In genomic region chr9:114503009-114503408, GRCh38 we compare ENCODE assay signal across 11 cellular contexts. TPM values are rescaled to one million over a fixed set of nuclear protein-coding genes. Genes with fewer than 3 reads are reported as not detected.
A peak's percentile ranks its signal among the peaks of the same experiment; 100 is the strongest.
DNase-seq lines count a peak whose midpoint lies in the region; ATAC-seq, FAIRE-seq and TF ChIP-seq lines count a peak whose summit lies in the region.
"Had no signal": no experiment of that assay in that cellular context is flagged by ENCODE, and none has a peak within 500 bp of the region (broad histone marks: within the 10 kb centered on the region; RNA-seq: fewer than 3 reads in every experiment).

No MANE protein-coding gene starts in this region.

- dilution Hi-C loops in keratinocyte (cut with MboI; ENCODE audit: extremely low pct_ligation_motif_present, low sequenced_read_pairs): no loop called here

- no peaks in the 10 kb centered on the region for H3K79me2 ChIP-seq in keratinocyte (ENCODE audit: control insufficient read depth, insufficient read depth, low read length)

- no peaks in the 10 kb centered on the region for H3K9me3 Mint-ChIP-seq in activated T-cell treated with anti-CD3 and anti-CD28 coated beads, Interleukin-2, amount 50 U/mL, for 24 hours
- no peaks in the 10 kb centered on the region for H3K9me3 Mint-ChIP-seq in WTC11

- DNase-seq in activated T-cell treated with anti-CD3 and anti-CD28 coated beads, Interleukin-2, amount 50 U/mL, for 24 hours: no peak
- DNase-seq in activated T-cell treated with anti-CD3 and anti-CD28 coated beads for 4 hours (no peak), WTC11 (ENCODE audit: low spot score) (no peak), keratinocyte (ENCODE audit: low read depth, low spot score) (no peak), suprapubic skin (ENCODE audit: low spot score in 2 of 2) (no peak), D721Med (ENCODE audit: insufficient read length, low spot score) (no peak)
- DNase-seq: NCI-H2171; stimulated activated CD4-positive, alpha-beta T cell treated with anti-CD3 and anti-CD28 coated beads, Interleukin-4, amount 100 ng/mL, for 1 hour had no signal

- FAIRE-seq in keratinocyte (lab: Jason Lieb, UNC) (no peak), D721Med (lab: Jason Lieb, UNC) (no peak)
- FAIRE-seq: islet of Langerhans had no signal

- H3K4me1 ChIP-seq in keratinocyte (ENCODE audit: control insufficient read depth, extremely low read depth, insufficient read depth, low read length) (peaks cover 20% of the 10 kb centered on the region), suprapubic skin (peaks cover 42% of the 10 kb centered on the region)

- no peak for TF ChIP-seq POLR2A in suprapubic skin (IDR thresholded peaks at IDR 0.05)

- ATAC-seq in WTC11 (no peak), HG03280 (IDR thresholded peaks at IDR 0.05; ENCODE audit: unreplicated experiment) (no peak), GM18519 (IDR thresholded peaks at IDR 0.05; ENCODE audit: low FRiP score, unreplicated experiment) (no peak)

- no peaks in the 10 kb centered on the region for H4K20me1 ChIP-seq in keratinocyte (ENCODE audit: control insufficient read depth, extremely low read depth, insufficient read depth, low read length)

- peaks cover 37% of the 10 kb centered on the region for H3K4me1 Mint-ChIP-seq in activated T-cell treated with anti-CD3 and anti-CD28 coated beads, Interleukin-2, amount 50 U/mL, for 24 hours (ENCODE audit: low read depth)
- peaks cover 55% of the 10 kb centered on the region for H3K4me1 Mint-ChIP-seq in WTC11

- H3K27ac ChIP-seq in keratinocyte (ENCODE audit: control insufficient read depth, insufficient read depth, low read length) (no peak overlapping the region), suprapubic skin (peak overlapping the region; percentile 83)

- no peak overlapping the region for H3K4me3 ChIP-seq in keratinocyte (ENCODE audit: control insufficient read depth in 2 of 3, extremely low read depth in 1 of 3, insufficient read depth in 2 of 3, low read depth in 1 of 3, low read length in 3 of 3)
- peak overlapping the region; percentile 8 for H3K4me3 ChIP-seq in suprapubic skin

- H3K4me2 ChIP-seq in keratinocyte (ENCODE audit: control insufficient read depth, extremely low read depth, insufficient read depth, low read depth, low read length): peak overlapping the region; percentile 49

- no peak overlapping the region for H2AFZ ChIP-seq in keratinocyte (ENCODE audit: control insufficient read depth, low read length)

- CTCF ChIA-PET in WTC11 (lab: Charles Lee): interaction anchor here (1.6 to 5.7 kb wide), 5 partner anchors 16 to 159 kb away, joined by 7 to 86 read pairs (median 22); no protein-coding TSS in a partner anchor

- no peak for TF ChIP-seq EP300 in suprapubic skin (IDR thresholded peaks at IDR 0.05)

- H3K9me1 ChIP-seq in keratinocyte (ENCODE audit: control insufficient read depth, extremely low read depth, insufficient read depth, low read length): no peaks in the 10 kb centered on the region

- WGBS in suprapubic skin: 58% methylated on average over 7 of the region's 7 CpGs

- H3K27me3 Mint-ChIP-seq in activated T-cell treated with anti-CD3 and anti-CD28 coated beads, Interleukin-2, amount 50 U/mL, for 24 hours: peaks cover 17% of the 10 kb centered on the region
- H3K27me3 Mint-ChIP-seq in WTC11 (ENCODE audit: low read depth): peaks cover 17% of the 10 kb centered on the region

- H3K9me3 ChIP-seq in keratinocyte (ENCODE audit: control insufficient read depth, low read depth, low read length) (no peaks in the 10 kb centered on the region), suprapubic skin (no peaks in the 10 kb centered on the region)

- peaks cover 7% of the 10 kb centered on the region for H3K27me3 ChIP-seq in keratinocyte (ENCODE audit: control insufficient read depth, extremely low read depth, insufficient read depth, low read length)
- no peaks in the 10 kb centered on the region for H3K27me3 ChIP-seq in suprapubic skin

- H3K4me3 Mint-ChIP-seq in activated T-cell treated with anti-CD3 and anti-CD28 coated beads, Interleukin-2, amount 50 U/mL, for 24 hours: peak overlapping the region; percentile 57
- H3K4me3 Mint-ChIP-seq in WTC11: peak overlapping the region; percentile 66

- no peaks in the 10 kb centered on the region for H3K36me3 Mint-ChIP-seq in activated T-cell treated with anti-CD3 and anti-CD28 coated beads, Interleukin-2, amount 50 U/mL, for 24 hours (ENCODE audit: low read depth)
- H3K36me3 Mint-ChIP-seq in WTC11: no peaks in the 10 kb centered on the region

- H3K9ac ChIP-seq in keratinocyte (ENCODE audit: control insufficient read depth, extremely low read depth, insufficient read depth, low read length): no peak overlapping the region

- H3K36me3 ChIP-seq in keratinocyte (ENCODE audit: control insufficient read depth in 2 of 2, extremely low read depth in 1 of 2, insufficient read depth in 2 of 2, low read length in 2 of 2) (no peaks in the 10 kb centered on the region), suprapubic skin (no peaks in the 10 kb centered on the region)

- TF ChIP-seq CTCF in WTC11 (IDR thresholded peaks at IDR 0.05) (no peak), keratinocyte (optimal IDR thresholded peaks at IDR 0.05 in 1 of 3, IDR thresholded peaks at IDR 0.05 in 1 of 3, conservative IDR thresholded peaks at IDR 0.05 in 1 of 3; ENCODE audit: extremely low read depth in 1 of 3, insufficient read depth in 2 of 3, low read length in 3 of 3) (no peak), suprapubic skin (IDR thresholded peaks at IDR 0.05) (no peak), D721Med (IDR thresholded peaks at IDR 0.05; ENCODE audit: insufficient read depth, missing control alignments) (no peak)

- H3K27ac Mint-ChIP-seq in activated T-cell treated with anti-CD3 and anti-CD28 coated beads, Interleukin-2, amount 50 U/mL, for 24 hours: no peak overlapping the region
- 0 out of 2 replicates have a peak overlapping the region, but pooled peaks have one; percentile 76 for H3K27ac Mint-ChIP-seq in WTC11

- POLR2A ChIA-PET in WTC11 (lab: Charles Lee): interaction anchor here (0.7 to 1.3 kb wide), 2 partner anchors 14 to 150 kb away, joined by 3 read pairs; no protein-coding TSS in a partner anchor

TF ChIP-seq in WTC11, 78 proteins besides CTCF, POLR2A, EP300 and RAD21:
- TF ChIP-seq EMX1 (CRISPR knock-in tag; IDR thresholded peaks at IDR 0.05): no peak
- no peak for TF ChIP-seq SP1 (CRISPR knock-in tag; conservative IDR thresholded peaks at IDR 0.05)
TF ChIP-seq in WTC11: peak in this region for 0.

RNA-seq across cellular contexts. Expression of gene WHRN, which starts 2.3 kb away (rescaled TPM):
- total RNA-seq in WTC11 (2021): 20.6 to 24.3 TPM (median 23.3 TPM) in 3 replicates
- polyA plus RNA-seq in keratinocyte: 1.2 to 2.2 TPM (median 1.5 TPM) in 3 replicates
- polyA plus RNA-seq in keratinocyte (2011; ENCODE audit: low read depth): 3.4 TPM
- 0.81 and 2.2 TPM in 2 replicates for polyA plus RNA-seq in keratinocyte (2011; cell fraction: cytosol; rRNA removed)
- polyA plus RNA-seq in keratinocyte (2011; cell fraction: nucleus; rRNA removed): 10.4 and 15.0 TPM in 2 replicates
- 2.2 and 6.7 TPM in 2 replicates for polyA plus RNA-seq in keratinocyte (2012; ENCODE audit: low replicate concordance)
- 1.5 to 2.4 TPM (median 1.9 TPM) in 3 replicates for polyA minus RNA-seq in keratinocyte
- polyA minus RNA-seq in keratinocyte (2011; cell fraction: cytosol; rRNA and poly(A)+ RNA removed): 2.9 TPM
- polyA minus RNA-seq in keratinocyte (2011; cell fraction: nucleus; rRNA and poly(A)+ RNA removed): 4.9 and 5.8 TPM in 2 replicates
- total RNA-seq in suprapubic skin: 10 to 100 TPM in 3 of 4 donors, 1 to 10 TPM in 1; 7.7 to 25.9 (median 14.8) TPM
